ENCODE assay signal across 14 cellular contexts in the genomic region with DNA sequence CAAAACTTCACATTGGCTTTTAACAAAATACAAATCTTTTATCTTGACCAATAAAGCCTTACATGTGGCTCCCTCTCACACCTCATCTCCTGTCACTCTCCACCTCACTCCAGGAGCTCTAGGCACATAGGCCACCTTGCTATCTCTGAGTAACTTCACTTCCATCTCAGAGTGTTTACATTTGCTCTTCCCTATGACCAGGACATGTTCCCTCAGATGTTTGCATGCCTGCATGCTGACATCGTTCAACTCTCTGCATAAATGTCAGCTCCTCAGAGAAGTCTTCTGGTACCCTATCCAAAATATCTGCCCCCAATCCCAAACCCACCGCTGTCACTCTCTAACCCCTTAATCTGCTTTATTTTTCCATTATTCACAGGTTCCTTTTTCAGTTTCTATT.
DNase-seq lines count a peak whose midpoint lies in the region; ATAC-seq, FAIRE-seq and TF ChIP-seq lines count a peak whose summit lies in the region.
"Had no signal": no experiment of that assay in that cellular context is flagged by ENCODE, and none has a peak within 500 bp of the region (broad histone marks: within the 10 kb centered on the region; RNA-seq: fewer than 3 reads in every experiment).

No MANE protein-coding gene starts in this region.

- no peak overlapping the region for H3K4me3 ChIP-seq in CD8-positive, alpha-beta memory T cell (ENCODE audit: low read length)
- H3K4me3 ChIP-seq in GM12878 = no peak overlapping the region
- H3K4me3 ChIP-seq in mesendoderm (ENCODE audit: low read length) = no peak overlapping the region
- no peak overlapping the region for H3K4me3 ChIP-seq in thyroid gland (replicated peaks in 1 of 3)

- no peak overlapping the region for H2AK5ac ChIP-seq in mesendoderm (ENCODE audit: low read length)

- POLR2A ChIA-PET in CD8-positive, alpha-beta memory T cell (lab: Charles Lee) = interaction anchor here (0.5 kb wide), 1 partner anchor 412 kb away, joined by 4 read pairs; no protein-coding TSS in a partner anchor
- POLR2A ChIA-PET in GM12878 (lab: Charles Lee) = interaction anchor here (1.0 to 3.4 kb wide), 5 partner anchors 30 to 62 kb away, joined by 3 to 23 read pairs (median 10); no protein-coding TSS in a partner anchor

- no peak for TF ChIP-seq POLR2A in GM12878 (IDR thresholded peaks at IDR 0.05; ENCODE audit: low read depth, low read length)
- TF ChIP-seq POLR2A in thyroid gland (IDR thresholded peaks at IDR 0.05) = no peak

- peaks cover 19 to 42% (median 21%) of the 10 kb centered on the region in 3 donors for H3K4me1 Mint-ChIP-seq in CD8-positive, alpha-beta memory T cell

- H3K36me3 Mint-ChIP-seq in CD8-positive, alpha-beta memory T cell = peaks cover 0 to 12% (median 3%) of the 10 kb centered on the region in 3 donors

- H2AFZ ChIP-seq in GM12878 (ENCODE audit: control insufficient read depth, low read depth, low read length) = no peak overlapping the region

- H3K9ac ChIP-seq in GM12878 (ENCODE audit: control insufficient read depth, insufficient read depth, low read length) (no peak overlapping the region), mesendoderm (ENCODE audit: low read length) (no peak overlapping the region)

- H3K23ac ChIP-seq in mesendoderm (ENCODE audit: low read length) = no peak overlapping the region

- no peak overlapping the region for H3K27ac ChIP-seq in CD8-positive, alpha-beta memory T cell (ENCODE audit: low read depth, low read length)
- peak overlapping the region; percentile 99; the same call in 1 of the 2 replicates for H3K27ac ChIP-seq in GM12878 (ENCODE audit: control insufficient read depth, insufficient read depth)
- H3K27ac ChIP-seq in mesendoderm (ENCODE audit: low read depth, low read length) = no peak overlapping the region
- no peak overlapping the region for H3K27ac ChIP-seq in thyroid gland

- H3K27ac Mint-ChIP-seq in CD8-positive, alpha-beta memory T cell = peak overlapping the region in 5 of 8 donors; percentile 15 to 66 (median 58)

- no peak for TF ChIP-seq EP300 in GM12878 (IDR thresholded peaks at IDR 0.05; ENCODE audit: borderline replicate concordance in 1 of 2, control insufficient read depth in 1 of 2, low read depth in 2 of 2, low read length in 2 of 2)

- DNase-seq in CD8-positive, alpha-beta memory T cell = no peak
- peak; percentile 15 for DNase-seq in HCEC 1CT
- DNase-seq in GM12878 (ENCODE audit: low read depth, low spot score) = no peak
- peak; percentile 83 for DNase-seq in mesendoderm
- DNase-seq in midbrain (lab: John Stamatoyannopoulos, UW) = no peak
- DNase-seq in thyroid gland = no peak
- DNase-seq: amygdala; CD4-positive, alpha-beta memory T cell; naive thymus-derived CD4-positive, alpha-beta T cell; NCI-H146; NCI-H510A; right cardiac atrium had no signal

- 0 out of 2 replicates have a peak, but pooled peaks cover 1% of the 10 kb centered on the region for H3K79me2 ChIP-seq in GM12878 (ENCODE audit: control insufficient read depth, insufficient read depth, low read length)
- no peaks in the 10 kb centered on the region for H3K79me2 ChIP-seq in mesendoderm (ENCODE audit: control insufficient read depth, insufficient read depth, low read length)

- SMC1A ChIA-PET in GM12878 (lab: Charles Lee; ENCODE audit: uncharacterized antibody, unreplicated experiment) = interaction anchor here (0.8 to 11.0 kb wide), 10 partner anchors 8 to 417 kb away, joined by 3 to 125 read pairs (median 20); no protein-coding TSS in a partner anchor

- H3K4me2 ChIP-seq in GM12878 (ENCODE audit: control insufficient read depth, insufficient read depth) = no peak overlapping the region
- no peak overlapping the region for H3K4me2 ChIP-seq in mesendoderm (ENCODE audit: low read length)

- no peaks in the 10 kb centered on the region for H4K20me1 ChIP-seq in GM12878 (ENCODE audit: control insufficient read depth, insufficient read depth)

- no peak for TF ChIP-seq RAD21 in GM12878 (IDR thresholded peaks at IDR 0.05; ENCODE audit: insufficient read depth, low read depth, low read length)

- TF ChIP-seq CTCF in GM12878 (IDR thresholded peaks at IDR 0.05 in 2 of 3, conservative IDR thresholded peaks at IDR 0.05 in 1 of 3; ENCODE audit: control insufficient read depth in 2 of 3, extremely low read depth in 1 of 3, insufficient read depth in 1 of 3, low read depth in 3 of 3, low read length in 3 of 3) = no peak
- no peak for TF ChIP-seq CTCF in thyroid gland (IDR thresholded peaks at IDR 0.05)

- no peak overlapping the region for H2BK15ac ChIP-seq in mesendoderm (replicated peaks; ENCODE audit: low read depth)

- H3K4ac ChIP-seq in mesendoderm (ENCODE audit: low read depth, low read length) = no peak overlapping the region

- no peak overlapping the region for H3K18ac ChIP-seq in mesendoderm (ENCODE audit: low read length)

- 30% methylated on average over 2 of the region's 2 CpGs for WGBS in GM12878 (ENCODE audit: insufficient coverage, insufficient replicate concordance, low lambda C conversion rate, missing lambda C conversion rate)
- no CpG with 5 or more reads among the region's 2 CpGs for WGBS in mesendoderm (ENCODE audit: extremely low coverage, insufficient coverage, low lambda C conversion rate)
- WGBS in thyroid gland, 2 donors = 87 to 90% methylated on average over 2 of the region's 2 CpGs

- no peak overlapping the region for H3K56ac ChIP-seq in mesendoderm (ENCODE audit: low read length)

- in situ Hi-C loops in GM12878 (cut with MboI) = no loop called here

- H3K4me3 Mint-ChIP-seq in CD8-positive, alpha-beta memory T cell = no peak overlapping the region
- H3K4me3 Mint-ChIP-seq: CD4-positive, alpha-beta memory T cell had no signal

- H4K8ac ChIP-seq in mesendoderm (ENCODE audit: low read depth, low read length) = no peak overlapping the region

- no peak overlapping the region for H2BK5ac ChIP-seq in mesendoderm (ENCODE audit: low read length)

- CTCF ChIA-PET in CD8-positive, alpha-beta memory T cell (lab: Charles Lee) = interaction anchor here (1.0 kb wide), 1 partner anchor 43 kb away, joined by 3 read pairs; no protein-coding TSS in a partner anchor
- CTCF ChIA-PET in GM12878 (lab: Yijun Ruan, JAX) = interaction anchor here (0.9 to 2.6 kb wide), 5 partner anchors 29 to 66 kb away, joined by 3 to 16 read pairs (median 6); no protein-coding TSS in a partner anchor

- H3K9me3 Mint-ChIP-seq in CD8-positive, alpha-beta memory T cell = peaks cover 0 to 4% (median 0%) of the 10 kb centered on the region in 5 donors

- H3K4me1 ChIP-seq in CD8-positive, alpha-beta memory T cell (ENCODE audit: insufficient read depth, low read length) = peaks cover 13% of the 10 kb centered on the region
- H3K4me1 ChIP-seq in GM12878 (ENCODE audit: control insufficient read depth, insufficient read depth, low read length) (peaks cover 63% of the 10 kb centered on the region), mesendoderm (ENCODE audit: control insufficient read depth, low read depth, low read length) (peaks cover 2% of the 10 kb centered on the region), thyroid gland (peaks cover 5 to 29% of the 10 kb centered on the region in 2 donors)

- RAD21 ChIA-PET in GM12878 (lab: Charles Lee; ENCODE audit: unreplicated experiment) = interaction anchor here (1.3 to 6.6 kb wide), 11 partner anchors 13 to 420 kb away, joined by 3 to 79 read pairs (median 17); no protein-coding TSS in a partner anchor

- intact Hi-C loops in GM12878 (cut with micrococcal nuclease; ENCODE audit: unreplicated experiment) = no loop called here
- intact Hi-C loops in thyroid gland (cut with DNase I) = no loop called here

- ATAC-seq in GM12878 (no peak), GM18517 (IDR thresholded peaks at IDR 0.05; ENCODE audit: unreplicated experiment) (no peak), HG03439 (IDR thresholded peaks at IDR 0.05; ENCODE audit: unreplicated experiment) (no peak)
- ATAC-seq: naive thymus-derived CD4-positive, alpha-beta T cell; right cardiac atrium had no signal

- H3K27me3 ChIP-seq in CD8-positive, alpha-beta memory T cell (ENCODE audit: insufficient read depth, low read length, poor library complexity, severe bottlenecking) = no peaks in the 10 kb centered on the region
- H3K27me3 ChIP-seq in GM12878 (replicated peaks in 1 of 2; ENCODE audit: control insufficient read depth in 2 of 2, insufficient read depth in 2 of 2, low read length in 1 of 2) (no peaks in the 10 kb centered on the region), mesendoderm (ENCODE audit: insufficient read depth, low read length, poor library complexity) (no peaks in the 10 kb centered on the region), thyroid gland (no peaks in the 10 kb centered on the region)

- no peak overlapping the region for H4K5ac ChIP-seq in mesendoderm (ENCODE audit: low read length)

- H3K36me3 ChIP-seq in CD8-positive, alpha-beta memory T cell (ENCODE audit: insufficient read depth, low read length) = no peaks in the 10 kb centered on the region
- H3K36me3 ChIP-seq in GM12878 (ENCODE audit: control insufficient read depth in 2 of 2, insufficient read depth in 2 of 2, low read length in 1 of 2) = no peaks in the 10 kb centered on the region
- no peaks in the 10 kb centered on the region for H3K36me3 ChIP-seq in mesendoderm (ENCODE audit: control insufficient read depth, insufficient read depth, low read length)
- H3K36me3 ChIP-seq in thyroid gland = no peaks in the 10 kb centered on the region

- peaks cover 0 to 1% of the 10 kb centered on the region in 2 donors for H3K27me3 Mint-ChIP-seq in CD8-positive, alpha-beta memory T cell
- H3K27me3 Mint-ChIP-seq: CD4-positive, alpha-beta memory T cell; naive thymus-derived CD4-positive, alpha-beta T cell had no signal

- no peaks in the 10 kb centered on the region for H3K79me1 ChIP-seq in mesendoderm (ENCODE audit: low read length)

- no peaks in the 10 kb centered on the region for H3K9me3 ChIP-seq in CD8-positive, alpha-beta memory T cell (ENCODE audit: low read length)
- H3K9me3 ChIP-seq in GM12878 (replicated peaks; ENCODE audit: control insufficient read depth, insufficient read depth, low read length) (peaks cover 4% of the 10 kb centered on the region; the same call in 2 of the 3 replicates), thyroid gland (no peaks in the 10 kb centered on the region)

- H2BK120ac ChIP-seq in mesendoderm (ENCODE audit: low read depth, low read length) = no peak overlapping the region

- no peak for FAIRE-seq in GM12878 (lab: Jason Lieb, UNC)

- no TSS peak for BruUV-seq in GM12878 (replicated peaks; lab: Mats Ljungman, UMichigan)

TF ChIP-seq in GM12878, 131 proteins besides CTCF, POLR2A, EP300 and RAD21 (continues in another document):
- TF ChIP-seq GATAD2B (conservative IDR thresholded peaks at IDR 0.05; ENCODE audit: low read depth) = no peak
- no peak for TF ChIP-seq NBN (IDR thresholded peaks at IDR 0.05)
- no peak for TF ChIP-seq SMC3 (IDR thresholded peaks at IDR 0.05; ENCODE audit: borderline replicate concordance, low read length)
- peak in 1 of 2 experiments; percentile 20; a peak in 1 of 4 replicates for TF ChIP-seq IKZF2 (IDR thresholded peaks at IDR 0.05)
- no peak for TF ChIP-seq FOXK2 (IDR thresholded peaks at IDR 0.05)
- no peak for TF ChIP-seq RCOR1 (conservative IDR thresholded peaks at IDR 0.05; ENCODE audit: low read depth, low read length)

Comparison
In these comparisons a context has a peak if more than half of its experiments do, and no peak if none do; other contexts are left out.
1. DNase-seq: peak in HCEC 1CT (single experiment) and mesendoderm (single experiment); none in CD8-positive, alpha-beta memory T cell (0 of 5), GM12878 (single experiment), midbrain (single experiment) and thyroid gland (0 of 2).